Comparison of ENCODE assay signal across 15 cellular contexts in genomic region chr7:25303380-25304321, GRCh38.
A peak's percentile ranks its signal among the peaks of the same experiment; 100 is the strongest.
DNase-seq lines count a peak whose midpoint lies in the region; ATAC-seq, FAIRE-seq and TF ChIP-seq lines count a peak whose summit lies in the region.
"Had no signal": no experiment of that assay in that cellular context is flagged by ENCODE, and none has a peak within 500 bp of the region (broad histone marks: within the 10 kb centered on the region; RNA-seq: fewer than 3 reads in every experiment).

No MANE protein-coding gene starts in this region.

- no peaks in the 10 kb centered on the region for H3K27me3 ChIP-seq in H9 (ENCODE audit: insufficient read depth, low read length)
- no peaks in the 10 kb centered on the region for H3K27me3 ChIP-seq in astrocyte (ENCODE audit: insufficient read depth, low read length)

- no peak overlapping the region for H3K14ac ChIP-seq in H9 (ENCODE audit: insufficient read depth, low read length)

- H4K91ac ChIP-seq in H9 (ENCODE audit: insufficient read length, low read depth, low read length) = no peak overlapping the region

- no peak overlapping the region for H3K9ac ChIP-seq in H9 (ENCODE audit: extremely low read depth, insufficient read length, low read length)
- no peak overlapping the region for H3K9ac ChIP-seq in astrocyte (ENCODE audit: low read length)

- no peak overlapping the region for H3K4ac ChIP-seq in H9 (ENCODE audit: low read depth, low read length)

- H4K20me1 ChIP-seq in H9 (ENCODE audit: control insufficient read depth, insufficient read depth, insufficient read length) (no peaks in the 10 kb centered on the region), astrocyte (ENCODE audit: insufficient read depth, low read length) (no peaks in the 10 kb centered on the region)

- no peak overlapping the region for H2BK20ac ChIP-seq in H9 (ENCODE audit: low read depth, low read length, poor library complexity, severe bottlenecking)

- no peak overlapping the region for H3T11ph ChIP-seq in H9 (ENCODE audit: low read length)

- H2BK5ac ChIP-seq in H9 (ENCODE audit: insufficient read length, low read length) = no peak overlapping the region

- no peak overlapping the region for H4K8ac ChIP-seq in H9 (replicated peaks; ENCODE audit: insufficient read length, low read depth, low read length)

- peak; percentile 72 for DNase-seq in H9
- peak; percentile 16 for DNase-seq in astrocyte (ENCODE audit: low read depth)
- peak; percentile 78 for DNase-seq in iPS DF 4.7 (ENCODE audit: extremely low read depth, low spot score)
- DNase-seq in sciatic nerve (ENCODE audit: low spot score) = no peak
- DNase-seq in NCI-H2029 treated with DMSO at 0.1 percent for 48 hours (lab: John Stamatoyannopoulos, UW) = no peak
- no peak for DNase-seq in NCI-H524 (lab: John Stamatoyannopoulos, UW)
- DNase-seq in activated CD4-positive, CD25-positive, alpha-beta regulatory T cell (lab: John Stamatoyannopoulos, UW) = no peak
- DNase-seq: activated CD4-positive, alpha-beta T cell treated with anti-CD3 and anti-CD28 coated beads for 1 hour; activated T-cell treated with anti-CD3 and anti-CD28 coated beads, Interleukin-2, amount 50 U/mL, for 1 hour; amygdala; CD4-positive, alpha-beta T cell; effector memory CD8-positive, alpha-beta T cell; hippocampal formation; Kasumi-1; NCI-H1694 treated with DMSO at 0.1 percent for 48 hours had no signal

- intact Hi-C loops in sciatic nerve (cut with DNase I) = no loop called here

- no peak overlapping the region for H2BK12ac ChIP-seq in H9 (ENCODE audit: insufficient read length, low read depth, low read length)

- no CpG with 5 or more reads among the region's 4 CpGs for WGBS in H9 (ENCODE audit: extremely low coverage, insufficient read length, low lambda C conversion rate)

- H3K9me3 ChIP-seq in H9 (ENCODE audit: control insufficient read depth, low read depth, low read length) (no peaks in the 10 kb centered on the region), astrocyte (ENCODE audit: insufficient read depth, low read depth, low read length) (no peaks in the 10 kb centered on the region)

- H4K5ac ChIP-seq in H9 (ENCODE audit: insufficient read length, low read depth, low read length) = no peak overlapping the region

- peaks cover 5% of the 10 kb centered on the region; the same call in 1 of the 2 replicates for H3K4me1 ChIP-seq in H9 (ENCODE audit: insufficient read depth, low read length)
- no peaks in the 10 kb centered on the region for H3K4me1 ChIP-seq in astrocyte (ENCODE audit: insufficient read depth, low read length)

- FAIRE-seq in astrocyte (lab: Jason Lieb, UNC) = no peak

- H3K4me3 Mint-ChIP-seq in H9 (no peak overlapping the region), astrocyte (ENCODE audit: unreplicated experiment) (no peak overlapping the region)
- H3K4me3 Mint-ChIP-seq: CD4-positive, alpha-beta T cell; effector memory CD8-positive, alpha-beta T cell had no signal

- no peaks in the 10 kb centered on the region for H3K36me3 ChIP-seq in astrocyte (ENCODE audit: insufficient read depth, low read length)

- H3K36me3 Mint-ChIP-seq in H9 (ENCODE audit: insufficient read depth in 1 of 3, low read depth in 3 of 3) (no peaks in the 10 kb centered on the region), astrocyte (ENCODE audit: low read depth, unreplicated experiment) (no peaks in the 10 kb centered on the region)

- H3K18ac ChIP-seq in H9 (ENCODE audit: insufficient read length, low read depth, low read length) = no peak overlapping the region

- H3K9me3 Mint-ChIP-seq in H9 = no peaks in the 10 kb centered on the region
- H3K9me3 Mint-ChIP-seq in astrocyte (ENCODE audit: unreplicated experiment) = no peaks in the 10 kb centered on the region
- H3K9me3 Mint-ChIP-seq: CD4-positive, alpha-beta T cell; effector memory CD8-positive, alpha-beta T cell had no signal

- H3K79me2 ChIP-seq in H9 (ENCODE audit: insufficient read depth, low read length) = no peaks in the 10 kb centered on the region
- no peaks in the 10 kb centered on the region for H3K79me2 ChIP-seq in astrocyte (ENCODE audit: insufficient read depth, low read length)

- no peak overlapping the region for H3K56ac ChIP-seq in H9 (ENCODE audit: insufficient read length, low read depth, low read length)

- no peaks in the 10 kb centered on the region for H3K79me1 ChIP-seq in H9 (ENCODE audit: insufficient read depth, low read depth, low read length, poor library complexity, severe bottlenecking)

- no peaks in the 10 kb centered on the region for H3K27me3 Mint-ChIP-seq in H9 (ENCODE audit: low read depth)
- H3K27me3 Mint-ChIP-seq in astrocyte (ENCODE audit: low read depth, unreplicated experiment) = no peaks in the 10 kb centered on the region

- TF ChIP-seq CTCF in H9 (conservative IDR thresholded peaks at IDR 0.05) (no peak), astrocyte (IDR thresholded peaks at IDR 0.05; ENCODE audit: insufficient read depth, low read depth, low read length) (no peak)

- no peak overlapping the region for H2BK120ac ChIP-seq in H9 (ENCODE audit: low read depth, low read length, poor library complexity, severe bottlenecking)

- H3K4me2 ChIP-seq in H9 (ENCODE audit: insufficient read depth, insufficient read length, low read length) (peak overlapping the region; percentile 2), astrocyte (ENCODE audit: low read length) (peak overlapping the region; percentile 12)

- ATAC-seq in sciatic nerve = peak; percentile 85
- ATAC-seq: effector memory CD8-positive, alpha-beta T cell had no signal

- H3K27ac ChIP-seq in H9 (ENCODE audit: insufficient read length, low read depth, low read length) (peak overlapping the region; percentile 97), astrocyte (ENCODE audit: low read depth, low read length) (no peak overlapping the region)

- H3K23ac ChIP-seq in H9 (ENCODE audit: insufficient read length, low read depth, low read length) = no peak overlapping the region

- H2AK5ac ChIP-seq in H9 (ENCODE audit: insufficient read length, low read length) = no peak overlapping the region

- H3K23me2 ChIP-seq in H9 (ENCODE audit: insufficient read length, low read depth, low read length, poor library complexity, severe bottlenecking) = no peaks in the 10 kb centered on the region

- no peak overlapping the region for H2BK15ac ChIP-seq in H9 (ENCODE audit: low read depth, low read length)

- no peak overlapping the region for H3K4me3 ChIP-seq in astrocyte (ENCODE audit: insufficient read depth, low read depth, low read length)

- H3K27ac Mint-ChIP-seq in H9 = peak overlapping the region in 2 of 3 experiments; percentile 71 to 90; a peak in 4 of 7 replicates
- peak overlapping the region; percentile 4 for H3K27ac Mint-ChIP-seq in astrocyte (ENCODE audit: unreplicated experiment)
- H3K27ac Mint-ChIP-seq: CD4-positive, alpha-beta T cell; effector memory CD8-positive, alpha-beta T cell had no signal

- H3K4me1 Mint-ChIP-seq in H9 (peaks cover 20 to 23% of the 10 kb centered on the region in 2 experiments), astrocyte (ENCODE audit: low read depth, unreplicated experiment) (peaks cover 11% of the 10 kb centered on the region)

- H2AFZ ChIP-seq in H9 (ENCODE audit: low read length) (no peak overlapping the region), astrocyte (ENCODE audit: low read depth, low read length) (no peak overlapping the region)

Comparison
In these comparisons a context has a peak if more than half of its experiments do, and no peak if none do; other contexts are left out.
1. DNase-seq: peak in H9 (single experiment), astrocyte (single experiment) and iPS DF 4.7 (single experiment); none in sciatic nerve (single experiment), NCI-H2029 treated with DMSO at 0.1 percent for 48 hours (single experiment), NCI-H524 (0 of 2) and activated CD4-positive, CD25-positive, alpha-beta regulatory T cell (0 of 4).